29 cellular contexts compared by ENCODE assay signal in the genomic region with DNA sequence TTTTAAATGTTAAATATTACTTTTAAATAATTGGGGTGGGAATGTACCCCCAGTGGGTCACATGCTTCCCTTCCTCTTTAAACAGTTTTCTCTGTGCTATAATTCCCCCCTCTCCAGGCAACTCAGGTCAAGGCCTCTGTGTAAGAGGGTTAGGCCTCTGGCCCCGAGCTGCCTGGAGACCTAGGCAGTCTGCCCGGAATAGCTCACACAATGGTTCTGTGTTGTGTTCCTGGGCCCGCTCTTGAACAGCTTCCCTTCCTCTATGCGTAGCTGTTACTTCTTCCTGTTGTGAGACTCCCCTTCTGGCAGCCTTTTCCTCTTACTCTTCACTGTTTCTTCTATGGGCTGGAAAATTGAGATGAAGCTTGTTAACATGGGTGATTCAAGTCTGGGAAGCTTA. TPM values are rescaled to one million over a fixed set of nuclear protein-coding genes. Genes with fewer than 3 reads are reported as not detected.
DNase-seq lines count a peak whose midpoint lies in the region; TF ChIP-seq lines count a peak whose summit lies in the region.
"Had no signal": no experiment of that assay in that cellular context is flagged by ENCODE, and none has a peak within 500 bp of the region (broad histone marks: within the 10 kb centered on the region; RNA-seq: fewer than 3 reads in every experiment).

No MANE protein-coding gene starts in this region.

- H3K4me1 ChIP-seq in testis (no peaks in the 10 kb centered on the region), adrenal gland (replicated peaks in 1 of 2) (no peaks in the 10 kb centered on the region)
- no peaks in the 10 kb centered on the region for H3K4me1 ChIP-seq in CD8-positive, alpha-beta memory T cell (ENCODE audit: insufficient read depth, low read length)
- H3K4me1 ChIP-seq: A549, colonic mucosa had no signal

- TF ChIP-seq POLR2A in testis (IDR thresholded peaks at IDR 0.05) (no peak), adrenal gland (IDR thresholded peaks at IDR 0.05) (no peak)

- no peak for TF ChIP-seq CTCF in testis (IDR thresholded peaks at IDR 0.05)
- no peak for TF ChIP-seq CTCF in adrenal gland (IDR thresholded peaks at IDR 0.05)
- TF ChIP-seq CTCF in GM13977 (IDR thresholded peaks at IDR 0.05; ENCODE audit: extremely low read depth, insufficient read depth, missing control alignments), result no peak

- H3K27ac ChIP-seq in testis, result peak overlapping the region; percentile 37 to 68
- H3K27ac ChIP-seq in CD8-positive, alpha-beta memory T cell (ENCODE audit: low read depth, low read length), result no peak overlapping the region
- no peak overlapping the region for H3K27ac ChIP-seq in adrenal gland
- H3K27ac ChIP-seq: A549, colonic mucosa had no signal

- intact Hi-C loops in cardiac septum (cut with DNase I), result no loop called here
- intact Hi-C loops in testis (cut with DNase I; ENCODE audit: low total_unique reads), result no loop called here
- intact Hi-C loops in adrenal gland (cut with DNase I), result no loop called here

- H3K36me3 ChIP-seq in testis (ENCODE audit: low read depth, missing control alignments) (no peaks in the 10 kb centered on the region), adrenal gland (replicated peaks in 1 of 2) (no peaks in the 10 kb centered on the region)
- H3K36me3 ChIP-seq in CD8-positive, alpha-beta memory T cell (ENCODE audit: insufficient read depth, low read length), result no peaks in the 10 kb centered on the region
- H3K36me3 ChIP-seq: colonic mucosa had no signal

- no peaks in the 10 kb centered on the region for H3K27me3 ChIP-seq in testis
- no peaks in the 10 kb centered on the region for H3K27me3 ChIP-seq in CD8-positive, alpha-beta memory T cell (ENCODE audit: insufficient read depth, low read length, poor library complexity, severe bottlenecking)
- H3K27me3 ChIP-seq in adrenal gland, result peaks cover 5% of the 10 kb centered on the region
- H3K27me3 ChIP-seq: colonic mucosa had no signal

- in situ Hi-C loops in GM13977 (cut with MboI; ENCODE audit: low pct_unique_long_range_greater_than_20kb, low sequenced_read_pairs, unreplicated experiment), result no loop called here

- WGBS in testis, 2 donors, result 37 to 42% methylated on average over 4 of the region's 4 CpGs
- 27 to 48% (median 38%) methylated on average over 4 of the region's 4 CpGs for WGBS in adrenal gland, 4 donors

- H3K9me3 Mint-ChIP-seq in CD8-positive, alpha-beta memory T cell, result peaks cover 3 to 20% (median 9%) of the 10 kb centered on the region in 5 donors

- no peak overlapping the region for H3K4me3 ChIP-seq in testis
- no peak overlapping the region for H3K4me3 ChIP-seq in CD8-positive, alpha-beta memory T cell (ENCODE audit: low read length)
- H3K4me3 ChIP-seq in adrenal gland, result no peak overlapping the region
- H3K4me3 ChIP-seq: A549, colonic mucosa had no signal

- H3K27me3 Mint-ChIP-seq in CD8-positive, alpha-beta memory T cell, result peaks cover 4 to 14% of the 10 kb centered on the region in 2 donors
- H3K27me3 Mint-ChIP-seq: CD4-positive, CD25-positive, alpha-beta regulatory T cell; progenitor cell of endocrine pancreas had no signal

- CTCF ChIA-PET in CD8-positive, alpha-beta memory T cell (lab: Charles Lee), result no interaction called here

- no peaks in the 10 kb centered on the region for H3K36me3 Mint-ChIP-seq in CD8-positive, alpha-beta memory T cell
- H3K36me3 Mint-ChIP-seq: CD4-positive, CD25-positive, alpha-beta regulatory T cell; IgD-negative memory B cell; stimulated activated effector memory CD8-positive, alpha-beta T cell treated with anti-CD3 and anti-CD28 coated beads, Interleukin-12 subunit alpha, Interleukin-12 subunit beta, amount 100 ng/mL, for 72 hours had no signal

- DNase-seq in anterior cingulate cortex (lab: John Stamatoyannopoulos, UW), result peak in 50 of 58 donors; percentile 5 to 83 (median 49)
- DNase-seq in cardiac septum (ENCODE audit: low spot score), result peak; percentile 63
- peak; percentile 34 for DNase-seq in midbrain (lab: John Stamatoyannopoulos, UW)
- peak; percentile 78 for DNase-seq in testis
- no peak for DNase-seq in mesenteric fat pad (ENCODE audit: low spot score)
- DNase-seq in CD8-positive, alpha-beta memory T cell, result no peak
- DNase-seq in adrenal gland, result no peak
- DNase-seq in GM13977 (ENCODE audit: low spot score), result no peak
- DNase-seq: activated CD4-positive, alpha-beta memory T cell treated with anti-CD3 and anti-CD28 coated beads for 36 hours; activated CD4-positive, alpha-beta T cell treated with anti-CD3 and anti-CD28 coated beads for 1 hour; activated naive CD4-positive, alpha-beta T cell treated with anti-CD3 and anti-CD28 coated beads for 36 hours; CD4-positive, CD25-positive, alpha-beta regulatory T cell; colonic mucosa; effector memory CD4-positive, alpha-beta T cell; erythroblast; GOT3; HFFc6; mammary epithelial cell; NCI-H146; NCI-H446; NCI-H774; SHP77 treated with DMSO at 0.1 percent for 48 hours; stimulated activated CD4-positive, alpha-beta T cell treated with anti-CD3 and anti-CD28 coated beads, Interleukin-15, amount 100 ng/mL, for 24 hours; T-helper 2 cell had no signal

- no peak overlapping the region for H3K27ac Mint-ChIP-seq in CD8-positive, alpha-beta memory T cell
- H3K27ac Mint-ChIP-seq: activated CD4-positive, alpha-beta memory T cell treated with anti-CD3 and anti-CD28 coated beads for 36 hours; activated naive CD4-positive, alpha-beta T cell treated with anti-CD3 and anti-CD28 coated beads for 36 hours; CD4-positive, CD25-positive, alpha-beta regulatory T cell; HFFc6; IgD-negative memory B cell; progenitor cell of endocrine pancreas; stimulated activated effector memory CD8-positive, alpha-beta T cell treated with anti-CD3 and anti-CD28 coated beads, Interleukin-12 subunit alpha, Interleukin-12 subunit beta, amount 100 ng/mL, for 72 hours had no signal

- H3K4me3 Mint-ChIP-seq in CD8-positive, alpha-beta memory T cell, result no peak overlapping the region
- H3K4me3 Mint-ChIP-seq: activated CD4-positive, alpha-beta memory T cell treated with anti-CD3 and anti-CD28 coated beads for 36 hours; activated naive CD4-positive, alpha-beta T cell treated with anti-CD3 and anti-CD28 coated beads for 36 hours; CD4-positive, CD25-positive, alpha-beta regulatory T cell; HFFc6; neural crest cell; stimulated activated effector memory CD8-positive, alpha-beta T cell treated with anti-CD3 and anti-CD28 coated beads, Interleukin-12 subunit alpha, Interleukin-12 subunit beta, amount 100 ng/mL, for 72 hours had no signal

- H3K4me1 Mint-ChIP-seq in CD8-positive, alpha-beta memory T cell, result no peaks in the 10 kb centered on the region
- H3K4me1 Mint-ChIP-seq: IgD-negative memory B cell; neural crest cell; stimulated activated effector memory CD8-positive, alpha-beta T cell treated with anti-CD3 and anti-CD28 coated beads, Interleukin-12 subunit alpha, Interleukin-12 subunit beta, amount 100 ng/mL, for 72 hours had no signal

- POLR2A ChIA-PET in CD8-positive, alpha-beta memory T cell (lab: Charles Lee), result no interaction called here

- H3K9me3 ChIP-seq in testis (no peaks in the 10 kb centered on the region), adrenal gland (replicated peaks in 1 of 3) (no peaks in the 10 kb centered on the region)
- no peaks in the 10 kb centered on the region for H3K9me3 ChIP-seq in CD8-positive, alpha-beta memory T cell (ENCODE audit: low read length)
- H3K9me3 ChIP-seq: colonic mucosa had no signal

RNA-seq across cellular contexts. Expression of a gene that starts 14.8 kb away (rescaled TPM):
- total RNA-seq in cardiac septum (0.13 TPM), testis (1 to 10 TPM; 2.7 to 3.3 TPM), mesenteric fat pad (0.29 TPM), adrenal gland (under 1 TPM in 5 of 8 donors, not detected in 3; under 0.01 to 0.19 (median 0.14) TPM)
- polyA plus RNA-seq in testis (ENCODE audit: insufficient read depth, low read depth, low replicate concordance) (1.2 TPM), adrenal gland (under 1 TPM in 2 of 3 donors, not detected in 1; 0.07 TPM)
- total RNA-seq in CD8-positive, alpha-beta memory T cell, result 1 to 10 TPM; 1.5 TPM
- polyA plus RNA-seq in CD8-positive, alpha-beta memory T cell, result 0.38 TPM
- total RNA-seq: neural crest cell, progenitor cell of endocrine pancreas had no signal
- polyA plus RNA-seq: A549, mammary epithelial cell had no signal

Comparison
In these comparisons a context has a peak if more than half of its experiments do, and no peak if none do; other contexts are left out.
1. DNase-seq: peak in anterior cingulate cortex (50 of 58), cardiac septum (single experiment), midbrain (single experiment) and testis (single experiment); none in mesenteric fat pad (single experiment), CD8-positive, alpha-beta memory T cell (0 of 5), adrenal gland (0 of 7) and GM13977 (single experiment).
2. H3K27ac ChIP-seq: peak in testis (2 of 2); none in CD8-positive, alpha-beta memory T cell (single experiment) and adrenal gland (0 of 5).